ENCODE assay signal across 19 cellular contexts in genomic region chr14:50410016-50410530, GRCh38.
"Had no signal": no experiment of that assay in that cellular context is flagged by ENCODE, and none has a peak within 500 bp of the region (broad histone marks: within the 10 kb centered on the region; RNA-seq: fewer than 3 reads in every experiment).

No MANE protein-coding gene starts in this region.

- H3K4me3 ChIP-seq: gastroesophageal sphincter, mucosa of descending colon, pancreas, right lobe of liver, skin epidermis, stomach, thoracic aorta, transverse colon had no signal

- H3K27ac ChIP-seq: gastroesophageal sphincter, pancreas, right lobe of liver, skin epidermis, stomach, thoracic aorta, transverse colon had no signal

- ATAC-seq: effector memory CD8-positive, alpha-beta T cell; gastroesophageal sphincter; left lobe of liver; mucosa of descending colon; natural killer cell treated with Interleukin-12 subunit alpha and Interleukin-12 subunit beta and Interleukin-15 and Interleukin-18, amount 100 ng/mL, for 72 hours; right lobe of liver; stimulated activated naive B cell treated with anti-CD40 and anti-IgM and Interleukin-4, amounts not matched to agents 10 μg/mL and 1 μg/mL and 100 μg/mL, for 72 hours had no signal

- H3K36me3 ChIP-seq: pancreas, right lobe of liver, stomach, thoracic aorta, transverse colon had no signal

- H3K9me3 ChIP-seq: gastroesophageal sphincter, mucosa of descending colon, pancreas, stomach, thoracic aorta, transverse colon had no signal

- DNase-seq: effector memory CD8-positive, alpha-beta T cell; glutamatergic neuron; islet precursor cell; mammary epithelial cell; mucosa of descending colon; occipital lobe; pancreas; right lobe of liver; stimulated activated CD4-positive, alpha-beta T cell treated with anti-CD3 and anti-CD28 coated beads, Interleukin-2, amount 100 ng/mL, for 24 hours; stimulated activated CD4-positive, alpha-beta T cell treated with anti-CD3 and anti-CD28 coated beads, Interleukin-4, amount 100 ng/mL, for 4 hours; stimulated activated naive B cell treated with anti-CD40 and anti-IgM and Interleukin-4, amounts not matched to agents 10 μg/mL and 1 μg/mL and 100 μg/mL, for 72 hours; stomach; substantia nigra; transverse colon had no signal

- H3K4me1 ChIP-seq: gastroesophageal sphincter, pancreas, right lobe of liver, stomach, transverse colon had no signal

- H3K27me3 ChIP-seq: gastroesophageal sphincter, pancreas, right lobe of liver, stomach, transverse colon had no signal
